Comparison of ENCODE assay signal across 1 cellular context in the genomic region with DNA sequence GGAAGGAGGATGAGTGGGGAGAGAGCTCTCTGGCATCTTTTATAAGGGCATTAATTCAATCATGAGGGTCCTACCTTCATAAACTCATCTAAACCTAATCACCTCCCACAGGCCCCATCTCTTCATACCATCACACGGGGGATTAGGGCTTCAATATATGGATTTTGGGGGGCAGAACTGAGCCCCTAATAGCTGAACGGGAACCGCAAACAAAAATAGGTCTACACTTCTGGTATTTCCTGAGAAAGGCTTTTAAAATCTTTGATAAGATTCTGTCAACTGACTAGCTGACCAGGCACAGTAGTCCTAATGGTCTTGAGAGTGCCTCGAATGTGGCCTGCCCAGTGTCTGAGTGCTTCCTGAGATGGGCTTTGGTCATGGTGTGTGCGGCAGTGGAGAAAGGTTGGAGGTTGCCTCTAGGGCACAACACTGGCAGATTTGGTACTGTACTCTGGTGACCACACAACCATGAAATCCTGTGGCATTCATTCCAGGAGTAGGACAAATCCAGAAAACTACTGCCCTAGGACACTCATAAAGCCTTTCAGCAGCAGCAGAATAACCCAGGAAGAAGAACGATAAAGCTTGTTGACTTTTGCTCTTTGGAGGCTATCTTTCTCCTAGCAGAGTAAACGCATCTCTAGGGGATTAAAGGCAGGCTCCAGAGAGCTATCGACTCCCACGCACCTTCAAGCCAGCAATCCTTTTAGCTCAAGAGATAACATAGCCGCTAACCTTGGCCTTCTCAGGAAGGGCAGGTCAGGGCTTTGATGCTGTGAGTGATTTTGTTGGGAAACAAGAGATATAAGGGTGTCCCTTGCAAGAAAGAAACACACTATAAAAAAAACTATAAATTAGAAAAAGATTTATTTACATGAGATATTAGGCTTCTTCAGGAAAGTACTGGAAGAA.
TF ChIP-seq lines count a peak whose summit lies in the region.

No MANE protein-coding gene starts in this region.

TF ChIP-seq in HepG2, 621 proteins besides CTCF, POLR2A, EP300 and RAD21 (continued from another document and continues in another):
- TF ChIP-seq, protein P1, sequence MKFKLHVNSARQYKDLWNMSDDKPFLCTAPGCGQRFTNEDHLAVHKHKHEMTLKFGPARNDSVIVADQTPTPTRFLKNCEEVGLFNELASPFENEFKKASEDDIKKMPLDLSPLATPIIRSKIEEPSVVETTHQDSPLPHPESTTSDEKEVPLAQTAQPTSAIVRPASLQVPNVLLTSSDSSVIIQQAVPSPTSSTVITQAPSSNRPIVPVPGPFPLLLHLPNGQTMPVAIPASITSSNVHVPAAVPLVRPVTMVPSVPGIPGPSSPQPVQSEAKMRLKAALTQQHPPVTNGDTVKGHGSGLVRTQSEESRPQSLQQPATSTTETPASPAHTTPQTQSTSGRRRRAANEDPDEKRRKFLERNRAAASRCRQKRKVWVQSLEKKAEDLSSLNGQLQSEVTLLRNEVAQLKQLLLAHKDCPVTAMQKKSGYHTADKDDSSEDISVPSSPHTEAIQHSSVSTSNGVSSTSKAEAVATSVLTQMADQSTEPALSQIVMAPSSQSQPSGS (CRISPR knock-in tag; IDR thresholded peaks at IDR 0.05): peak; percentile 98
- TF ChIP-seq GZF1 (CRISPR knock-in tag; IDR thresholded peaks at IDR 0.05) (peak; percentile 48; the same call in 1 of the 2 replicates), NFE2L2 (IDR thresholded peaks at IDR 0.05; ENCODE audit: low read length) (no peak), KDM5A (IDR thresholded peaks at IDR 0.05; ENCODE audit: borderline replicate concordance, low read length) (no peak; the same call in 1 of the 2 replicates), ZNF547 (CRISPR knock-in tag; IDR thresholded peaks at IDR 0.05) (peak; percentile 88), ZNF501 (CRISPR knock-in tag; IDR thresholded peaks at IDR 0.05) (peak; percentile 89), ZFP62 (CRISPR knock-in tag; IDR thresholded peaks at IDR 0.05) (no peak), HMG20A (CRISPR knock-in tag; IDR thresholded peaks at IDR 0.05; ENCODE audit: borderline replicate concordance) (peak; percentile 100), ZSCAN22 (CRISPR knock-in tag; IDR thresholded peaks at IDR 0.05) (peak; percentile 69; the same call in 1 of the 2 replicates), ZNF775 (CRISPR knock-in tag; IDR thresholded peaks at IDR 0.05; ENCODE audit: borderline replicate concordance) (peak; percentile 70; the same call in 1 of the 2 replicates), SMARCE1 (IDR thresholded peaks at IDR 0.05; ENCODE audit: borderline replicate concordance) (no peak), ZMYM2 (CRISPR knock-in tag; IDR thresholded peaks at IDR 0.05) (no peak), ZMYM3 (CRISPR knock-in tag; IDR thresholded peaks at IDR 0.05) (peak; percentile 78; the same call in 1 of the 2 replicates), ZNF737 (CRISPR knock-in tag; IDR thresholded peaks at IDR 0.05; ENCODE audit: borderline replicate concordance) (no peak), TSC22D2 (CRISPR knock-in tag; IDR thresholded peaks at IDR 0.05; ENCODE audit: borderline replicate concordance) (peak; percentile 95), ZSCAN31 (CRISPR knock-in tag; IDR thresholded peaks at IDR 0.05; ENCODE audit: low read depth) (peak; percentile 71), ZNF7 (CRISPR knock-in tag; IDR thresholded peaks at IDR 0.05) (peak; percentile 44; the same call in 1 of the 2 replicates), DMAP1 (CRISPR knock-in tag; IDR thresholded peaks at IDR 0.05) (peak; percentile 63; the same call in 1 of the 2 replicates), MXD4 (CRISPR knock-in tag; IDR thresholded peaks at IDR 0.05) (peak; percentile 90), KLF16 (CRISPR knock-in tag; IDR thresholded peaks at IDR 0.05) (peak in 1 of 2 experiments; percentile 99; a peak in 2 of 4 replicates), NAIF1 (CRISPR knock-in tag; IDR thresholded peaks at IDR 0.05; ENCODE audit: borderline replicate concordance) (peak; percentile 93; the same call in 1 of the 2 replicates), FUBP1 (CRISPR knock-in tag; IDR thresholded peaks at IDR 0.05; ENCODE audit: borderline replicate concordance) (peak; percentile 95), RXRA (CRISPR knock-in tag; IDR thresholded peaks at IDR 0.05) (peak; percentile 97; the same call in 1 of the 2 replicates), CBX2 (IDR thresholded peaks at IDR 0.05; ENCODE audit: low read depth, low read length) (no peak), CBX2 (CRISPR knock-in tag; IDR thresholded peaks at IDR 0.05; ENCODE audit: low read depth) (no peak), DNMT1 (CRISPR knock-in tag; IDR thresholded peaks at IDR 0.05) (no peak), ATF4 (CRISPR knock-in tag; IDR thresholded peaks at IDR 0.05) (peak in 1 of 2 experiments; percentile 82; a peak in 2 of 4 replicates), CAMTA2 (CRISPR knock-in tag; IDR thresholded peaks at IDR 0.05; ENCODE audit: borderline replicate concordance) (no peak), ZFYVE20 (CRISPR knock-in tag; IDR thresholded peaks at IDR 0.05; ENCODE audit: borderline replicate concordance, low read depth) (no peak), ZNF792 (CRISPR knock-in tag; IDR thresholded peaks at IDR 0.05) (peak; percentile 98), XBP1 (CRISPR knock-in tag; IDR thresholded peaks at IDR 0.05) (no peak), MATR3 (CRISPR knock-in tag; IDR thresholded peaks at IDR 0.05) (no peak), ZNF670 (CRISPR knock-in tag; IDR thresholded peaks at IDR 0.05; ENCODE audit: borderline replicate concordance) (peak; percentile 26; the same call in 1 of the 2 replicates), ZKSCAN5 (CRISPR knock-in tag; IDR thresholded peaks at IDR 0.05) (no peak), ZNF790 (CRISPR knock-in tag; IDR thresholded peaks at IDR 0.05; ENCODE audit: borderline replicate concordance) (no peak), ZNF256 (CRISPR knock-in tag; conservative IDR thresholded peaks at IDR 0.05) (peak; percentile 69; the same call in 1 of the 2 replicates), ESRRA (CRISPR knock-in tag; IDR thresholded peaks at IDR 0.05; ENCODE audit: low read depth) (peak; percentile 63), GFI1 (CRISPR knock-in tag; IDR thresholded peaks at IDR 0.05; ENCODE audit: borderline replicate concordance) (peak; percentile 99), NFKB2 (CRISPR knock-in tag; IDR thresholded peaks at IDR 0.05; ENCODE audit: borderline replicate concordance) (no peak), ZC3H13 (CRISPR knock-in tag; IDR thresholded peaks at IDR 0.05) (0 out of 2 replicates have a peak, but pooled peaks have one; percentile 42), ATF1 (CRISPR knock-in tag; IDR thresholded peaks at IDR 0.05) (peak; percentile 81), ZNF713 (CRISPR knock-in tag; IDR thresholded peaks at IDR 0.05) (peak; percentile 74), SRSF9 (IDR thresholded peaks at IDR 0.05; ENCODE audit: borderline replicate concordance, insufficient read depth, low read depth, low read length, poor library complexity, severe bottlenecking) (no peak)
- TF ChIP-seq, protein P2, sequence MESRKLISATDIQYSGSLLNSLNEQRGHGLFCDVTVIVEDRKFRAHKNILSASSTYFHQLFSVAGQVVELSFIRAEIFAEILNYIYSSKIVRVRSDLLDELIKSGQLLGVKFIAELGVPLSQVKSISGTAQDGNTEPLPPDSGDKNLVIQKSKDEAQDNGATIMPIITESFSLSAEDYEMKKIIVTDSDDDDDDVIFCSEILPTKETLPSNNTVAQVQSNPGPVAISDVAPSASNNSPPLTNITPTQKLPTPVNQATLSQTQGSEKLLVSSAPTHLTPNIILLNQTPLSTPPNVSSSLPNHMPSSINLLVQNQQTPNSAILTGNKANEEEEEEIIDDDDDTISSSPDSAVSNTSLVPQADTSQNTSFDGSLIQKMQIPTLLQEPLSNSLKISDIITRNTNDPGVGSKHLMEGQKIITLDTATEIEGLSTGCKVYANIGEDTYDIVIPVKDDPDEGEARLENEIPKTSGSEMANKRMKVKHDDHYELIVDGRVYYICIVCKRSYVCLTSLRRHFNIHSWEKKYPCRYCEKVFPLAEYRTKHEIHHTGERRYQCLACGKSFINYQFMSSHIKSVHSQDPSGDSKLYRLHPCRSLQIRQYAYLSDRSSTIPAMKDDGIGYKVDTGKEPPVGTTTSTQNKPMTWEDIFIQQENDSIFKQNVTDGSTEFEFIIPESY (CRISPR knock-in tag; IDR thresholded peaks at IDR 0.05): peak; percentile 70; the same call in 1 of the 2 replicates
- TF ChIP-seq, protein P3, sequence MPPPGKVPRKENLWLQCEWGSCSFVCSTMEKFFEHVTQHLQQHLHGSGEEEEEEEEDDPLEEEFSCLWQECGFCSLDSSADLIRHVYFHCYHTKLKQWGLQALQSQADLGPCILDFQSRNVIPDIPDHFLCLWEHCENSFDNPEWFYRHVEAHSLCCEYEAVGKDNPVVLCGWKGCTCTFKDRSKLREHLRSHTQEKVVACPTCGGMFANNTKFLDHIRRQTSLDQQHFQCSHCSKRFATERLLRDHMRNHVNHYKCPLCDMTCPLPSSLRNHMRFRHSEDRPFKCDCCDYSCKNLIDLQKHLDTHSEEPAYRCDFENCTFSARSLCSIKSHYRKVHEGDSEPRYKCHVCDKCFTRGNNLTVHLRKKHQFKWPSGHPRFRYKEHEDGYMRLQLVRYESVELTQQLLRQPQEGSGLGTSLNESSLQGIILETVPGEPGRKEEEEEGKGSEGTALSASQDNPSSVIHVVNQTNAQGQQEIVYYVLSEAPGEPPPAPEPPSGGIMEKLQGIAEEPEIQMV (CRISPR knock-in tag; IDR thresholded peaks at IDR 0.05; ENCODE audit: low read depth): peak; percentile 78
- TF ChIP-seq, protein P4, sequence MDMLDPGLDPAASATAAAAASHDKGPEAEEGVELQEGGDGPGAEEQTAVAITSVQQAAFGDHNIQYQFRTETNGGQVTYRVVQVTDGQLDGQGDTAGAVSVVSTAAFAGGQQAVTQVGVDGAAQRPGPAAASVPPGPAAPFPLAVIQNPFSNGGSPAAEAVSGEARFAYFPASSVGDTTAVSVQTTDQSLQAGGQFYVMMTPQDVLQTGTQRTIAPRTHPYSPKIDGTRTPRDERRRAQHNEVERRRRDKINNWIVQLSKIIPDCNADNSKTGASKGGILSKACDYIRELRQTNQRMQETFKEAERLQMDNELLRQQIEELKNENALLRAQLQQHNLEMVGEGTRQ (IDR thresholded peaks at IDR 0.05; ENCODE audit: low read depth, low read length): no peak
- TF ChIP-seq, protein P4 (CRISPR knock-in tag; IDR thresholded peaks at IDR 0.05; ENCODE audit: borderline replicate concordance): no peak; the same call in 1 of the 2 replicates
- TF ChIP-seq, protein P5, sequence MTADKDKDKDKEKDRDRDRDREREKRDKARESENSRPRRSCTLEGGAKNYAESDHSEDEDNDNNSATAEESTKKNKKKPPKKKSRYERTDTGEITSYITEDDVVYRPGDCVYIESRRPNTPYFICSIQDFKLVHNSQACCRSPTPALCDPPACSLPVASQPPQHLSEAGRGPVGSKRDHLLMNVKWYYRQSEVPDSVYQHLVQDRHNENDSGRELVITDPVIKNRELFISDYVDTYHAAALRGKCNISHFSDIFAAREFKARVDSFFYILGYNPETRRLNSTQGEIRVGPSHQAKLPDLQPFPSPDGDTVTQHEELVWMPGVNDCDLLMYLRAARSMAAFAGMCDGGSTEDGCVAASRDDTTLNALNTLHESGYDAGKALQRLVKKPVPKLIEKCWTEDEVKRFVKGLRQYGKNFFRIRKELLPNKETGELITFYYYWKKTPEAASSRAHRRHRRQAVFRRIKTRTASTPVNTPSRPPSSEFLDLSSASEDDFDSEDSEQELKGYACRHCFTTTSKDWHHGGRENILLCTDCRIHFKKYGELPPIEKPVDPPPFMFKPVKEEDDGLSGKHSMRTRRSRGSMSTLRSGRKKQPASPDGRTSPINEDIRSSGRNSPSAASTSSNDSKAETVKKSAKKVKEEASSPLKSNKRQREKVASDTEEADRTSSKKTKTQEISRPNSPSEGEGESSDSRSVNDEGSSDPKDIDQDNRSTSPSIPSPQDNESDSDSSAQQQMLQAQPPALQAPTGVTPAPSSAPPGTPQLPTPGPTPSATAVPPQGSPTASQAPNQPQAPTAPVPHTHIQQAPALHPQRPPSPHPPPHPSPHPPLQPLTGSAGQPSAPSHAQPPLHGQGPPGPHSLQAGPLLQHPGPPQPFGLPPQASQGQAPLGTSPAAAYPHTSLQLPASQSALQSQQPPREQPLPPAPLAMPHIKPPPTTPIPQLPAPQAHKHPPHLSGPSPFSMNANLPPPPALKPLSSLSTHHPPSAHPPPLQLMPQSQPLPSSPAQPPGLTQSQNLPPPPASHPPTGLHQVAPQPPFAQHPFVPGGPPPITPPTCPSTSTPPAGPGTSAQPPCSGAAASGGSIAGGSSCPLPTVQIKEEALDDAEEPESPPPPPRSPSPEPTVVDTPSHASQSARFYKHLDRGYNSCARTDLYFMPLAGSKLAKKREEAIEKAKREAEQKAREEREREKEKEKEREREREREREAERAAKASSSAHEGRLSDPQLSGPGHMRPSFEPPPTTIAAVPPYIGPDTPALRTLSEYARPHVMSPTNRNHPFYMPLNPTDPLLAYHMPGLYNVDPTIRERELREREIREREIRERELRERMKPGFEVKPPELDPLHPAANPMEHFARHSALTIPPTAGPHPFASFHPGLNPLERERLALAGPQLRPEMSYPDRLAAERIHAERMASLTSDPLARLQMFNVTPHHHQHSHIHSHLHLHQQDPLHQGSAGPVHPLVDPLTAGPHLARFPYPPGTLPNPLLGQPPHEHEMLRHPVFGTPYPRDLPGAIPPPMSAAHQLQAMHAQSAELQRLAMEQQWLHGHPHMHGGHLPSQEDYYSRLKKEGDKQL (CRISPR knock-in tag; IDR thresholded peaks at IDR 0.05; ENCODE audit: low read depth): peak; percentile 100
